Comparison of ENCODE assay signal across 10 cellular contexts in the genomic region with DNA sequence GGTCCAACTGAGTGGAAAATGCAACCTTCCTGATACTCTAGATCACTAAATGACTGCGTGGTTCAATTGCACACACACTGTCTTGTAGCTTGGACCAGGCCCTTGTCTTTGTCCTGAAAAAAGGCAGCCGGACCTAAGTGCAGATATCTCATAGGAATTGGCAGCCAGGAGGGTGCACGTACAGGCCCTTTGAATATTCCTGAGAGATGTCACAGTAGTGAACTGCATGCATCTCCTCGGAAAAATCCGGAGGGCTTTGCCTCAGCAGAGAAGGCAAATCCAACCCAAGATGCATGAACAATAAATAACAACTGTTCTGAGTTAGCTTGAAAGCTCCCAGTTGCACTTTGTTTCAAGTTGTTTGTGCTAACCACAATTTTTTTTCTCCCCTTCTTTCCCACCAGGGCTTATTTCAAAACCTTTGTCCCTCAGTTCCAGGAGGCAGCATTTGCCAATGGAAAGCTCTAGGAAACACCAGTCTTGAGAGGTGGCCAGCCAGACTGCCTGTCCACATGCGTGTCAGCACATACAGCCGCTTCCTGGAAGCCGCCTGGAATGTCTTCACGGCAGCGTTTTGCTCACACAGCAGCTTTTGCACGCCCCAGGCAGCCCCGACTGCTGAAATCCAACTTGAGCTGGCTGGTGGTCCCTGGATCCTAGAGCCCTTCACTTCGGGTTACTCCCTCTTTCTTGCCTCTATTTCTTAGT. TPM values are rescaled to one million over a fixed set of nuclear protein-coding genes. Genes with fewer than 3 reads are reported as not detected.
DNase-seq lines count a peak whose midpoint lies in the region; ATAC-seq and TF ChIP-seq lines count a peak whose summit lies in the region.
"Had no signal": no experiment of that assay in that cellular context is flagged by ENCODE, and none has a peak within 500 bp of the region (broad histone marks: within the 10 kb centered on the region; RNA-seq: fewer than 3 reads in every experiment).

No MANE protein-coding gene starts in this region.

- no peaks in the 10 kb centered on the region for H3K36me3 ChIP-seq in thoracic aorta

- no peaks in the 10 kb centered on the region for H3K9me3 ChIP-seq in thoracic aorta

- ATAC-seq in thoracic aorta (ENCODE audit: insufficient number of reproducible peaks, low FRiP score, low read depth): no peak
- no peak for ATAC-seq in stimulated activated naive CD8-positive, alpha-beta T cell treated with anti-CD3 and anti-CD28 coated beads, Interleukin-15, Interleukin-2, amounts not matched to agents 100 U/mL and 50 U/mL, for 24 hours
- ATAC-seq in activated CD8-positive, alpha-beta memory T cell treated with anti-CD3 and anti-CD28 coated beads, Interleukin-2, amount 10 ng/mL, durations not matched to agents 7 days and 5 days: no peak
- ATAC-seq in activated naive CD4-positive, alpha-beta T cell treated with anti-CD3 and anti-CD28 coated beads, Interleukin-2, amount 50 U/mL, for 72 hours: no peak
- ATAC-seq: left colon, Panc1 had no signal

- H3K4me1 Mint-ChIP-seq in activated CD8-positive, alpha-beta memory T cell treated with anti-CD3 and anti-CD28 coated beads, Interleukin-2, amount 10 ng/mL, durations not matched to agents 7 days and 5 days: peaks cover 6% of the 10 kb centered on the region

- H3K27me3 ChIP-seq in thoracic aorta (replicated peaks; ENCODE audit: insufficient read depth): no peaks in the 10 kb centered on the region

- CTCF ChIA-PET in activated CD8-positive, alpha-beta memory T cell treated with anti-CD3 and anti-CD28 coated beads, Interleukin-2, amount 10 ng/mL, durations not matched to agents 7 days and 5 days (lab: Charles Lee): interaction anchor here (1.4 kb wide), 1 partner anchor 10 kb away, joined by 3 read pairs; no protein-coding TSS in a partner anchor

- no peak overlapping the region for H3K27ac Mint-ChIP-seq in activated CD8-positive, alpha-beta memory T cell treated with anti-CD3 and anti-CD28 coated beads, Interleukin-2, amount 10 ng/mL, durations not matched to agents 7 days and 5 days
- H3K27ac Mint-ChIP-seq in activated naive CD4-positive, alpha-beta T cell treated with anti-CD3 and anti-CD28 coated beads, Interleukin-2, amount 50 U/mL, for 72 hours: no peak overlapping the region

- H3K27me3 Mint-ChIP-seq in activated CD8-positive, alpha-beta memory T cell treated with anti-CD3 and anti-CD28 coated beads, Interleukin-2, amount 10 ng/mL, durations not matched to agents 7 days and 5 days: no peaks in the 10 kb centered on the region

- H3K4me1 ChIP-seq in thoracic aorta (ENCODE audit: control insufficient read depth in 1 of 2, low read depth in 2 of 2): peaks cover 31 to 88% of the 10 kb centered on the region in 2 donors

- H3K27ac ChIP-seq in thoracic aorta: peak overlapping the region; percentile 9 to 11

- no peak overlapping the region for H3K4me3 Mint-ChIP-seq in activated CD8-positive, alpha-beta memory T cell treated with anti-CD3 and anti-CD28 coated beads, Interleukin-2, amount 10 ng/mL, durations not matched to agents 7 days and 5 days

- no peaks in the 10 kb centered on the region for H3K36me3 Mint-ChIP-seq in activated CD8-positive, alpha-beta memory T cell treated with anti-CD3 and anti-CD28 coated beads, Interleukin-2, amount 10 ng/mL, durations not matched to agents 7 days and 5 days
- no peaks in the 10 kb centered on the region for H3K36me3 Mint-ChIP-seq in activated naive CD4-positive, alpha-beta T cell treated with anti-CD3 and anti-CD28 coated beads, Interleukin-2, amount 50 U/mL, for 72 hours

- no peak for TF ChIP-seq CTCF in thoracic aorta (IDR thresholded peaks at IDR 0.05)

- H3K4me3 ChIP-seq in thoracic aorta: no peak overlapping the region

- H3K9me3 Mint-ChIP-seq in activated CD8-positive, alpha-beta memory T cell treated with anti-CD3 and anti-CD28 coated beads, Interleukin-2, amount 10 ng/mL, durations not matched to agents 7 days and 5 days (ENCODE audit: low read depth): no peaks in the 10 kb centered on the region
- H3K9me3 Mint-ChIP-seq in activated naive CD4-positive, alpha-beta T cell treated with anti-CD3 and anti-CD28 coated beads, Interleukin-2, amount 50 U/mL, for 72 hours: no peaks in the 10 kb centered on the region

- peak; percentile 48 for DNase-seq in HPDE6-E6E7 (ENCODE audit: extremely low spot score)
- peak; percentile 74 for DNase-seq in dermis blood vessel endothelial cell
- peak; percentile 58 to 77 for DNase-seq in lung microvascular endothelial cell (ENCODE audit: low read depth in 2 of 2)
- DNase-seq in thoracic aorta (ENCODE audit: low spot score): peak; percentile 41
- no peak for DNase-seq in stimulated activated naive CD8-positive, alpha-beta T cell treated with anti-CD3 and anti-CD28 coated beads, Interleukin-15, Interleukin-2, amounts not matched to agents 100 U/mL and 50 U/mL, for 24 hours
- no peak for DNase-seq in NCI-H146 treated with DMSO at 0.1 percent for 48 hours (lab: John Stamatoyannopoulos, UW; ENCODE audit: unreplicated experiment)
- no peak for DNase-seq in activated CD8-positive, alpha-beta memory T cell treated with anti-CD3 and anti-CD28 coated beads, Interleukin-2, amount 10 ng/mL, durations not matched to agents 7 days and 5 days
- DNase-seq in activated naive CD4-positive, alpha-beta T cell treated with anti-CD3 and anti-CD28 coated beads, Interleukin-2, amount 50 U/mL, for 72 hours (ENCODE audit: low spot score in 2 of 2): no peak

RNA-seq across cellular contexts. Expression of a gene that starts 54.5 kb away (rescaled TPM):
- total RNA-seq in dermis blood vessel endothelial cell: 58.4 and 59.1 TPM in 2 replicates
- 19.0 and 54.8 TPM in 2 replicates for total RNA-seq in lung microvascular endothelial cell
- 100 to 1,000 TPM; 188 to 311 TPM for total RNA-seq in thoracic aorta
- 10 to 100 TPM; 56.2 to 75.7 TPM for total RNA-seq in activated CD8-positive, alpha-beta memory T cell treated with anti-CD3 and anti-CD28 coated beads, Interleukin-2, amount 10 ng/mL, durations not matched to agents 7 days and 5 days
- 100 to 1,000 TPM in 1 of 2 donors, 10 to 100 TPM in 1; 99.3 to 153 TPM for total RNA-seq in activated naive CD4-positive, alpha-beta T cell treated with anti-CD3 and anti-CD28 coated beads, Interleukin-2, amount 50 U/mL, for 72 hours

Comparison
In these comparisons a context has a peak if more than half of its experiments do, and no peak if none do; other contexts are left out.
1. DNase-seq: peak in HPDE6-E6E7 (single experiment), dermis blood vessel endothelial cell (single experiment), lung microvascular endothelial cell (2 of 2) and thoracic aorta (single experiment); none in stimulated activated naive CD8-positive, alpha-beta T cell treated with anti-CD3 and anti-CD28 coated beads, Interleukin-15, Interleukin-2, amounts not matched to agents 100 U/mL and 50 U/mL, for 24 hours (single experiment), NCI-H146 treated with DMSO at 0.1 percent for 48 hours (single experiment), activated CD8-positive, alpha-beta memory T cell treated with anti-CD3 and anti-CD28 coated beads, Interleukin-2, amount 10 ng/mL, durations not matched to agents 7 days and 5 days (single experiment) and activated naive CD4-positive, alpha-beta T cell treated with anti-CD3 and anti-CD28 coated beads, Interleukin-2, amount 50 U/mL, for 72 hours (0 of 2).